21 cellular contexts compared by ENCODE assay signal in the genomic region with DNA sequence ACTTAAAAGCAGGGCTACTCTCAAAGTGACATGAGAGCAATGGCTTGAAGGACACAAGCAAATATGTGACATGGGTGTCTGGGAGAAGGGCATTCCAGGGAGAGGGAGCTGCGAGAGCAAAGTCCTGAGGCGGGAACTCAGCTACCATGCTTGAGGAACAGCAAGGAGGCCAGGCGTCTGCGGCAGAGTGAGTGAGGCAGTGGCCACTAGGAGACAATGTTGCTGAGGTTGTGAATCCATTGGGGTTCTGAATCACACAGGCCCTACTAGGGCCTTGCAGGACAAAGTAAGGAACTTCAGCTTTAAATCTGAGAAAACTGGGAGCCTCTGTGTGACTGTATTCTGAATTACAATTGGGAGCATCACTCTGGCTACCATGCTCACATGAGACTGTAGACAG.
A peak's percentile ranks its signal among the peaks of the same experiment; 100 is the strongest.
DNase-seq lines count a peak whose midpoint lies in the region; TF ChIP-seq lines count a peak whose summit lies in the region.
"Had no signal": no experiment of that assay in that cellular context is flagged by ENCODE, and none has a peak within 500 bp of the region (broad histone marks: within the 10 kb centered on the region; RNA-seq: fewer than 3 reads in every experiment).

No MANE protein-coding gene starts in this region.

- no peak overlapping the region for H3K27ac Mint-ChIP-seq in activated naive CD4-positive, alpha-beta T cell treated with anti-CD3 and anti-CD28 coated beads, Interleukin-2, amount 10 ng/mL, durations not matched to agents 7 days and 5 days
- H3K27ac Mint-ChIP-seq: IgD-negative memory B cell, mesothelial cell of epicardium had no signal

- H3K4me1 Mint-ChIP-seq in activated naive CD4-positive, alpha-beta T cell treated with anti-CD3 and anti-CD28 coated beads, Interleukin-2, amount 10 ng/mL, durations not matched to agents 7 days and 5 days, result no peaks in the 10 kb centered on the region
- H3K4me1 Mint-ChIP-seq: IgD-negative memory B cell had no signal

- TF ChIP-seq CTCF in HFF-Myc (IDR thresholded peaks at IDR 0.05; ENCODE audit: low read depth, low read length, missing control alignments) (peak; percentile 13), hepatocyte (IDR thresholded peaks at IDR 0.05; ENCODE audit: poor library complexity) (no peak)

- no peaks in the 10 kb centered on the region for H3K9me3 Mint-ChIP-seq in activated naive CD4-positive, alpha-beta T cell treated with anti-CD3 and anti-CD28 coated beads, Interleukin-2, amount 10 ng/mL, durations not matched to agents 7 days and 5 days
- H3K9me3 Mint-ChIP-seq: IgD-negative memory B cell, mesothelial cell of epicardium had no signal

- H2AFZ ChIP-seq in hepatocyte, result no peak overlapping the region

- no peaks in the 10 kb centered on the region for H3K79me2 ChIP-seq in hepatocyte

- no peak overlapping the region for H3K4me3 Mint-ChIP-seq in activated naive CD4-positive, alpha-beta T cell treated with anti-CD3 and anti-CD28 coated beads, Interleukin-2, amount 10 ng/mL, durations not matched to agents 7 days and 5 days
- H3K4me3 Mint-ChIP-seq: IgD-negative memory B cell, mesothelial cell of epicardium had no signal

- H3K9me3 ChIP-seq in hepatocyte (ENCODE audit: low read depth), result no peaks in the 10 kb centered on the region
- H3K9me3 ChIP-seq: stomach had no signal

- H3K4me1 ChIP-seq in hepatocyte (ENCODE audit: insufficient read depth), result peaks cover 14% of the 10 kb centered on the region
- H3K4me1 ChIP-seq: stomach had no signal

- H3K9me2 ChIP-seq in hepatocyte (replicated peaks; ENCODE audit: insufficient read depth), result no peaks in the 10 kb centered on the region

- no peaks in the 10 kb centered on the region for H3K36me3 ChIP-seq in hepatocyte (replicated peaks; ENCODE audit: insufficient read depth, low read depth)
- H3K36me3 ChIP-seq: stomach had no signal

- H3K27me3 Mint-ChIP-seq in activated naive CD4-positive, alpha-beta T cell treated with anti-CD3 and anti-CD28 coated beads, Interleukin-2, amount 10 ng/mL, durations not matched to agents 7 days and 5 days, result no peaks in the 10 kb centered on the region
- H3K27me3 Mint-ChIP-seq: IgD-negative memory B cell had no signal

- H3K27me3 ChIP-seq in hepatocyte, result no peaks in the 10 kb centered on the region
- H3K27me3 ChIP-seq: stomach had no signal

- CTCF ChIA-PET in activated naive CD4-positive, alpha-beta T cell treated with anti-CD3 and anti-CD28 coated beads, Interleukin-2, amount 10 ng/mL, durations not matched to agents 7 days and 5 days (lab: Charles Lee), result no interaction called here

- no peaks in the 10 kb centered on the region for H4K20me1 ChIP-seq in hepatocyte (ENCODE audit: insufficient read depth, poor library complexity, severe bottlenecking)

- H3K4me3 ChIP-seq in HFF-Myc (replicated peaks; ENCODE audit: low read depth, low read length) (no peak overlapping the region), hepatocyte (no peak overlapping the region)
- H3K4me3 ChIP-seq: skin epidermis, stomach had no signal

- no peak overlapping the region for H3K4me2 ChIP-seq in hepatocyte

- peak overlapping the region; percentile 65 for H3K27ac ChIP-seq in hepatocyte
- H3K27ac ChIP-seq: skin epidermis, stomach had no signal

- no peaks in the 10 kb centered on the region for H3K36me3 Mint-ChIP-seq in activated naive CD4-positive, alpha-beta T cell treated with anti-CD3 and anti-CD28 coated beads, Interleukin-2, amount 10 ng/mL, durations not matched to agents 7 days and 5 days
- H3K36me3 Mint-ChIP-seq: IgD-negative memory B cell, mesothelial cell of epicardium had no signal

- DNase-seq in HFF-Myc (ENCODE audit: extremely low read depth, low read depth) (no peak), amniotic epithelial cell (ENCODE audit: low read depth) (peak; percentile 43), hepatocyte (ENCODE audit: low spot score) (peak; percentile 43), renal cortical epithelial cell (ENCODE audit: low read depth) (peak; percentile 18), NCI-H1436 treated with DMSO at 0.1 percent for 48 hours (lab: John Stamatoyannopoulos, UW) (no peak), NCI-H345 (lab: John Stamatoyannopoulos, UW) (no peak)
- DNase-seq in activated naive CD4-positive, alpha-beta T cell treated with anti-CD3 and anti-CD28 coated beads, Interleukin-2, amount 10 ng/mL, durations not matched to agents 7 days and 5 days, result no peak
- DNase-seq: activated CD4-positive, alpha-beta T cell treated with anti-CD3 and anti-CD28 coated beads, Interleukin-2, amount 50 U/mL, for 4 hours; activated T-cell treated with anti-CD3 and anti-CD28 coated beads, Interleukin-2, amount 50 U/mL, for 48 hours; C1 segment of cervical spinal cord; DMS79; GOT3; NCI-H1092; NK-92 treated with Interleukin-12 subunit alpha and Interleukin-12 subunit beta, amount 100 ng/mL, for 24 hours; occipital lobe; Right ventricle myocardium superior; stomach; T-helper 9 cell had no signal

- WGBS in hepatocyte (ENCODE audit: low lambda C conversion rate, missing lambda C conversion rate), result 71% methylated on average over 4 of the region's 4 CpGs

Comparison
In these comparisons a context has a peak if more than half of its experiments do, and no peak if none do; other contexts are left out.
1. DNase-seq: peak in amniotic epithelial cell (single experiment), hepatocyte (single experiment) and renal cortical epithelial cell (single experiment); none in HFF-Myc (single experiment), activated naive CD4-positive, alpha-beta T cell treated with anti-CD3 and anti-CD28 coated beads, Interleukin-2, amount 10 ng/mL, durations not matched to agents 7 days and 5 days (single experiment), NCI-H1436 treated with DMSO at 0.1 percent for 48 hours (single experiment) and NCI-H345 (single experiment).